In the genomic region with DNA sequence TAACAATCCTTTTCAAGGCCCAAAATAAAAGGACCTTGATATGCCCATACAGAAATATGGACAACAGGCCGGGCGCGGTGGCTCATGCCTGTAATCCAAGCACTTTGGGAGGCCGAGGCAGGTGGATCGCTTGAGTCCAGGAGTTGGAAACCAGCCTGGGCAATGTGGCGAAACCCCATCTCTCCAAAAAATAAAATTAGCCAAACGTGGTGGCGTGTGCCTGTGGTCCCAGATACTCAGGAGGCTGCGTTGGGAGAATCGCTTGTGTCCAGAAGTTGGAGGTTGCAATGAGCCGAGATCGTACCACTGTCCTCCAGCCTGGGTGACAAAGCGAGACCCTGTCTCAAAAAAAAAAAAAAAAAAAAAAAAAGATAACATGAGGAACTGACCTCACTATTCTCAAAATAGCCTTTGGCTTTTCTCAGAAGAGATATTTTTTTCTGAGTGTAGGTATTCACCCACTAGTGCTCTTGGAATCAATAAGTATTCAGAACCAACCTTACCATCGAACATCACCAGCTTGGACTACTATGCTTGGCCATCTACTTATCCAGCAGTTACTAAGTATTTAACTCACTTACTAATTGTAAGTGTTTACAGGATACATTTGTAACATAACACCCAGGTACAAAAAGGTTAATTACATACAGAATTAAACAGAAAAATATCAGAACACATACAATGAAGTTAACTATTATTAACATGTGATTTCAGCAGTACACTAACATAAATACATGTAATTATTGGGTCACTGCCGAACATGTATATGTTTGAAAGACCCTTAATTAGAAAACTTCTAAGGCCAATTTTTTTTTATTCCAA, we compare ENCODE assay signal across 11 cellular contexts.
DNase-seq lines count a peak whose midpoint lies in the region; ATAC-seq and TF ChIP-seq lines count a peak whose summit lies in the region.
"Had no signal": no experiment of that assay in that cellular context is flagged by ENCODE, and none has a peak within 500 bp of the region (broad histone marks: within the 10 kb centered on the region; RNA-seq: fewer than 3 reads in every experiment).

No MANE protein-coding gene starts in this region.

- H3K4me2 ChIP-seq in DOHH2 (ENCODE audit: low read length), result peak overlapping the region; percentile 79

- H3K9ac ChIP-seq in iPS-20b (ENCODE audit: low read depth, low read length), result peak overlapping the region; percentile 93; the same call in 1 of the 2 replicates

- no peaks in the 10 kb centered on the region for H3K27me3 Mint-ChIP-seq in T-helper 17 cell

- no peaks in the 10 kb centered on the region for H3K27me3 ChIP-seq in DOHH2 (ENCODE audit: control insufficient read depth, low read length)
- no peaks in the 10 kb centered on the region for H3K27me3 ChIP-seq in iPS-20b (ENCODE audit: insufficient read depth, low read length)
- H3K27me3 ChIP-seq: thyroid gland had no signal

- no peaks in the 10 kb centered on the region for H3K79me2 ChIP-seq in DOHH2 (ENCODE audit: control insufficient read depth, low read length)

- H4K20me1 ChIP-seq in DOHH2 (ENCODE audit: control insufficient read depth, insufficient read depth, low read depth, low read length), result no peaks in the 10 kb centered on the region

- no peak overlapping the region for H3K4me3 Mint-ChIP-seq in T-helper 17 cell

- H3K27ac ChIP-seq in DOHH2 (ENCODE audit: low read depth, low read length) (peak overlapping the region; percentile 85), iPS-20b (ENCODE audit: low read length) (peak overlapping the region; percentile 3)
- H3K27ac ChIP-seq: thyroid gland had no signal

- H3K36me3 Mint-ChIP-seq in T-helper 17 cell (ENCODE audit: low read depth), result peaks cover 3% of the 10 kb centered on the region
- H3K36me3 Mint-ChIP-seq: naive B cell had no signal

- H3K9me3 ChIP-seq in DOHH2 (ENCODE audit: control insufficient read depth, insufficient read depth, low read length) (no peaks in the 10 kb centered on the region), T-helper 17 cell (ENCODE audit: control insufficient read depth, low read length, poor library complexity, severe bottlenecking) (no peaks in the 10 kb centered on the region), iPS-20b (ENCODE audit: insufficient read depth, low read depth, low read length) (no peaks in the 10 kb centered on the region)
- H3K9me3 ChIP-seq: thyroid gland had no signal

- peak overlapping the region; percentile 72 for H3K4me3 ChIP-seq in DOHH2 (ENCODE audit: low read length)
- H3K4me3 ChIP-seq in iPS-20b (ENCODE audit: low read length), result peak overlapping the region; percentile 83
- H3K4me3 ChIP-seq: thyroid gland had no signal

- ATAC-seq in T-helper 17 cell (no peak), HG02884 (IDR thresholded peaks at IDR 0.05; ENCODE audit: unreplicated experiment) (no peak)

- peak overlapping the region; percentile 96 for H3K27ac Mint-ChIP-seq in T-helper 17 cell

- peaks cover 64% of the 10 kb centered on the region for H3F3A ChIP-seq in DOHH2 (ENCODE audit: control insufficient read depth, insufficient read depth)

- TF ChIP-seq CTCF in DOHH2 (IDR thresholded peaks at IDR 0.05; ENCODE audit: low read depth, low read length, poor library complexity, severe bottlenecking), result no peak

- DNase-seq in HT1080 (ENCODE audit: low read depth), result peak; percentile 42
- no peak for DNase-seq in T-helper 17 cell
- no peak for DNase-seq in pons (ENCODE audit: low spot score)
- DNase-seq in NCI-H2196 treated with DMSO at 0.1 percent for 48 hours (lab: John Stamatoyannopoulos, UW; ENCODE audit: unreplicated experiment), result no peak
- DNase-seq: naive B cell; NCI-H1930; stimulated activated CD4-positive, alpha-beta T cell treated with anti-CD3 and anti-CD28 coated beads, Interleukin-4, amount 100 ng/mL, for 24 hours; thyroid gland had no signal

- no peaks in the 10 kb centered on the region for H3K9me2 ChIP-seq in DOHH2 (replicated peaks; ENCODE audit: control insufficient read depth, low read length)

- H3K36me3 ChIP-seq in DOHH2 (ENCODE audit: control insufficient read depth, low read length), result peaks cover 10% of the 10 kb centered on the region
- no peaks in the 10 kb centered on the region for H3K36me3 ChIP-seq in iPS-20b (ENCODE audit: insufficient read depth, low read depth, low read length)
- H3K36me3 ChIP-seq: thyroid gland had no signal

- peaks cover 76% of the 10 kb centered on the region for H3K4me1 ChIP-seq in DOHH2 (ENCODE audit: control insufficient read depth, low read length)
- peaks cover 12% of the 10 kb centered on the region; the same call in 1 of the 2 replicates for H3K4me1 ChIP-seq in iPS-20b (ENCODE audit: insufficient read depth, low read length)

- H3K4me1 Mint-ChIP-seq in T-helper 17 cell, result peaks cover 28% of the 10 kb centered on the region
